ENCODE assay signal across 11 cellular contexts in the genomic region with DNA sequence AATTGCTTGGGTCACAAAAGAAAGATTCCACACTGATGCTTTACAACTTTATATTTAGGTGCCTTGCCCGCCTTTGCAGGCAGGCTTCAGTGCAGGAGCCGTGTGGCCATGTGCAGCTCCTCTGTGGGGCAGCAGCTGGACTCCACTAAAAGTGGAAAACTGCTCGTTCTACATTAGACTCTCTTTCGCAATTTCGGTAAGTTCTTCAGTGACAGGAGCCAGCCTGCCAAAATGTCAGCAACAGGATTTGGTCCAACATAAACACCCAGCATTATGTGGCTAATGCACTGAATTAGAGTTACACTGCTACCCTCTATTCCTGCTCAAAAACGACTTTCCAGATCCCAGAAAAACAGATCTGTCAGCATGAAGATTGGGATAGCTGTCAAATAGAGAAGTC.
DNase-seq lines count a peak whose midpoint lies in the region; ATAC-seq and TF ChIP-seq lines count a peak whose summit lies in the region.
"Had no signal": no experiment of that assay in that cellular context is flagged by ENCODE, and none has a peak within 500 bp of the region (broad histone marks: within the 10 kb centered on the region; RNA-seq: fewer than 3 reads in every experiment).

No MANE protein-coding gene starts in this region.

- TF ChIP-seq CTCF in ascending aorta (IDR thresholded peaks at IDR 0.05) (peak in 1 of 3 experiments; percentile 12), mucosa of descending colon (IDR thresholded peaks at IDR 0.05) (no peak), upper lobe of right lung (IDR thresholded peaks at IDR 0.05) (no peak)
- no peak for TF ChIP-seq CTCF in CD4-positive, alpha-beta T cell (IDR thresholded peaks at IDR 0.05)

- peaks cover 44% of the 10 kb centered on the region for H3K27me3 Mint-ChIP-seq in CD4-positive, alpha-beta T cell
- peaks cover 6% of the 10 kb centered on the region for H3K27me3 Mint-ChIP-seq in T-helper 2 cell treated with Interferon-gamma antibody and Interleukin-4, amounts not matched to agents 5 μg/mL and 100 μg/mL, for 36 hours (ENCODE audit: low read depth)

- H3K4me3 Mint-ChIP-seq in CD4-positive, alpha-beta T cell, result no peak overlapping the region
- H3K4me3 Mint-ChIP-seq in T-helper 2 cell treated with Interferon-gamma antibody and Interleukin-4, amounts not matched to agents 5 μg/mL and 100 μg/mL, for 36 hours, result no peak overlapping the region

- no peak overlapping the region for H3K27ac Mint-ChIP-seq in CD4-positive, alpha-beta T cell
- H3K27ac Mint-ChIP-seq in T-helper 2 cell treated with Interferon-gamma antibody and Interleukin-4, amounts not matched to agents 5 μg/mL and 100 μg/mL, for 36 hours, result no peak overlapping the region

- H3K9me3 Mint-ChIP-seq in CD4-positive, alpha-beta T cell, result peaks cover 13% of the 10 kb centered on the region
- H3K9me3 Mint-ChIP-seq in T-helper 2 cell treated with Interferon-gamma antibody and Interleukin-4, amounts not matched to agents 5 μg/mL and 100 μg/mL, for 36 hours, result peaks cover 10% of the 10 kb centered on the region

- peaks cover 3 to 11% of the 10 kb centered on the region in 2 donors for H3K9me3 ChIP-seq in ascending aorta
- peaks cover 7% of the 10 kb centered on the region for H3K9me3 ChIP-seq in mucosa of descending colon
- peaks cover 5% of the 10 kb centered on the region for H3K9me3 ChIP-seq in upper lobe of right lung
- peaks cover 4% of the 10 kb centered on the region for H3K9me3 ChIP-seq in CD4-positive, alpha-beta T cell (ENCODE audit: control insufficient read depth, low read length)

- intact Hi-C loops in ascending aorta (cut with DNase I) (no loop called here), mucosa of descending colon (cut with DNase I, micrococcal nuclease) (no loop called here), upper lobe of right lung (cut with DNase I) (no loop called here)
- intact Hi-C loops in CD4-positive, alpha-beta T cell (cut with DNase I, micrococcal nuclease), result no loop called here

- CTCF ChIA-PET in CD4-positive, alpha-beta T cell (lab: Charles Lee), result no interaction called here

- no peak for ATAC-seq in mucosa of descending colon
- peak; percentile 59 for ATAC-seq in upper lobe of right lung
- no peak for ATAC-seq in CD4-positive, alpha-beta T cell (ENCODE audit: poor library complexity)

- H3K27me3 ChIP-seq in ascending aorta, result no peaks in the 10 kb centered on the region
- no peaks in the 10 kb centered on the region for H3K27me3 ChIP-seq in upper lobe of right lung
- peaks cover 3% of the 10 kb centered on the region for H3K27me3 ChIP-seq in CD4-positive, alpha-beta T cell (ENCODE audit: control insufficient read depth, insufficient read depth, low read length)

- H3K4me1 Mint-ChIP-seq in CD4-positive, alpha-beta T cell (ENCODE audit: low read depth), result no peaks in the 10 kb centered on the region
- H3K4me1 Mint-ChIP-seq in T-helper 2 cell treated with Interferon-gamma antibody and Interleukin-4, amounts not matched to agents 5 μg/mL and 100 μg/mL, for 36 hours (ENCODE audit: low read depth), result no peaks in the 10 kb centered on the region

- H3K4me1 ChIP-seq in ascending aorta (no peaks in the 10 kb centered on the region), mucosa of descending colon (ENCODE audit: low read depth) (no peaks in the 10 kb centered on the region), upper lobe of right lung (peaks cover 10% of the 10 kb centered on the region)
- H3K4me1 ChIP-seq: psoas muscle had no signal

- no peak overlapping the region for H3K4me3 ChIP-seq in ascending aorta
- no peak overlapping the region for H3K4me3 ChIP-seq in mucosa of descending colon
- no peak overlapping the region for H3K4me3 ChIP-seq in upper lobe of right lung
- H3K4me3 ChIP-seq: psoas muscle had no signal

- H3K27ac ChIP-seq in ascending aorta, result no peak overlapping the region
- H3K27ac ChIP-seq in upper lobe of right lung, result no peak overlapping the region
- no peak overlapping the region for H3K27ac ChIP-seq in CD4-positive, alpha-beta T cell (ENCODE audit: low read depth, low read length)
- H3K27ac ChIP-seq: psoas muscle had no signal

- H3K36me3 ChIP-seq in ascending aorta, result no peaks in the 10 kb centered on the region
- no peaks in the 10 kb centered on the region for H3K36me3 ChIP-seq in mucosa of descending colon (ENCODE audit: low read depth)
- H3K36me3 ChIP-seq in upper lobe of right lung, result no peaks in the 10 kb centered on the region

- POLR2A ChIA-PET in CD4-positive, alpha-beta T cell (lab: Charles Lee), result no interaction called here

- peaks cover 4% of the 10 kb centered on the region for H3K36me3 Mint-ChIP-seq in CD4-positive, alpha-beta T cell (ENCODE audit: low read depth)
- H3K36me3 Mint-ChIP-seq in T-helper 2 cell treated with Interferon-gamma antibody and Interleukin-4, amounts not matched to agents 5 μg/mL and 100 μg/mL, for 36 hours (ENCODE audit: low read depth), result no peaks in the 10 kb centered on the region

- DNase-seq in ascending aorta (ENCODE audit: low spot score in 2 of 2), result peak; percentile 12 to 77
- peak; percentile 18 for DNase-seq in fibroblast of the conjunctiva (ENCODE audit: low read depth)
- peak; percentile 28 to 49 (median 48) for DNase-seq in mucosa of descending colon
- DNase-seq in upper lobe of right lung, result no peak
- DNase-seq in DMS 273 (lab: John Stamatoyannopoulos, UW; ENCODE audit: unreplicated experiment), result no peak
- no peak for DNase-seq in CD4-positive, alpha-beta T cell
- no peak for DNase-seq in T-helper 2 cell treated with Interferon-gamma antibody and Interleukin-4, amounts not matched to agents 5 μg/mL and 100 μg/mL, for 36 hours (ENCODE audit: low spot score)
- DNase-seq: activated CD4-positive, CD25-positive, alpha-beta regulatory T cell; activated CD8-positive, alpha-beta memory T cell treated with anti-CD3 and anti-CD28 coated beads, Interleukin-2, amount 50 U/mL, for 48 hours; Calu3 had no signal

Comparison
In these comparisons a context has a peak if more than half of its experiments do, and no peak if none do; other contexts are left out.
1. DNase-seq: peak in ascending aorta (2 of 2), fibroblast of the conjunctiva (single experiment) and mucosa of descending colon (3 of 3); none in upper lobe of right lung (single experiment), DMS 273 (single experiment), CD4-positive, alpha-beta T cell (0 of 10) and T-helper 2 cell treated with Interferon-gamma antibody and Interleukin-4, amounts not matched to agents 5 μg/mL and 100 μg/mL, for 36 hours (single experiment).